Comparison of ENCODE assay signal across 8 cellular contexts in genomic region chr1:40059292-40059959, GRCh38. TPM values are rescaled to one million over a fixed set of nuclear protein-coding genes. Genes with fewer than 3 reads are reported as not detected.
DNase-seq lines count a peak whose midpoint lies in the region; ATAC-seq, FAIRE-seq and TF ChIP-seq lines count a peak whose summit lies in the region.

No MANE protein-coding gene starts in this region.

- POLR2A ChIA-PET in activated CD4-positive, alpha-beta T cell treated with anti-CD3 and anti-CD28 coated beads for 36 hours (lab: Charles Lee), result interaction anchor here (0.5 to 0.7 kb wide), 2 partner anchors 24 to 315 kb away, joined by 3 read pairs; no protein-coding TSS in a partner anchor
- POLR2A ChIA-PET in K562 (lab: Yijun Ruan, JAX), result interaction anchor here (0.6 to 6.2 kb wide), 7 partner anchors 9 to 274 kb away, joined by 3 to 64 read pairs (median 5); partner anchors contain the start of gene CAP1

- H3K36me3 Mint-ChIP-seq in activated CD4-positive, alpha-beta T cell treated with anti-CD3 and anti-CD28 coated beads for 36 hours (ENCODE audit: low read depth), result peaks cover 79% of the 10 kb centered on the region

- peaks cover 24 to 69% of the 10 kb centered on the region in 2 experiments for H3K4me1 ChIP-seq in K562 (replicated peaks in 1 of 2; ENCODE audit: control insufficient read depth in 2 of 2, insufficient read depth in 2 of 2, low read length in 2 of 2)

- DNase-seq in activated CD4-positive, alpha-beta T cell treated with anti-CD3 and anti-CD28 coated beads for 36 hours, result peak; percentile 46
- DNase-seq in activated CD4-positive, alpha-beta T cell treated with anti-CD3 and anti-CD28 coated beads for 4 hours, result no peak
- DNase-seq in NB4 (ENCODE audit: low read depth) (peak; percentile 81), K562 (ENCODE audit: extremely low read depth in 1 of 4, low spot score in 3 of 4) (peak; percentile 36 to 65 (median 46)), left colon (no peak), NCI-H82 treated with DMSO at 0.1 percent for 48 hours (lab: John Stamatoyannopoulos, UW; ENCODE audit: unreplicated experiment) (no peak), RCC 7860 (ENCODE audit: low spot score) (no peak), islet precursor cell (no peak)

- H3K79me2 ChIP-seq in K562 (ENCODE audit: control insufficient read depth, insufficient read depth, low read length), result peaks cover 69% of the 10 kb centered on the region

- in situ Hi-C loops in K562 (cut with MboI), result no loop called here

- H3K36me3 ChIP-seq in K562 (ENCODE audit: control insufficient read depth, insufficient read depth, low read length), result peaks cover 61% of the 10 kb centered on the region

- BruUV-seq in K562 (replicated peaks; lab: Mats Ljungman, UMichigan), result no TSS peak

- no peak for TF ChIP-seq POLR2A in NB4 (IDR thresholded peaks at IDR 0.05; ENCODE audit: extremely low read depth, insufficient read length)
- no peak for TF ChIP-seq POLR2A in K562 (conservative IDR thresholded peaks at IDR 0.05)

- peak overlapping the region; percentile 61 for H3K4me2 ChIP-seq in K562 (ENCODE audit: insufficient read depth, low read length)

- intact Hi-C loops in activated CD4-positive, alpha-beta T cell treated with anti-CD3 and anti-CD28 coated beads for 36 hours (cut with DNase I, micrococcal nuclease), result loop anchor here (1.0 to 5.0 kb wide), 3 partner anchors 10 to 923 kb away; partner anchors contain the start of gene CAP1 (in 1 of the 2)
- intact Hi-C loops in K562 (cut with micrococcal nuclease) (no loop called here), left colon (cut with DNase I, micrococcal nuclease) (no loop called here)

- H3K4me3 ChIP-seq in NB4 (ENCODE audit: low read depth, low read length) (peak overlapping the region; percentile 32), K562 (no peak overlapping the region)

- H3K27me3 Mint-ChIP-seq in activated CD4-positive, alpha-beta T cell treated with anti-CD3 and anti-CD28 coated beads for 36 hours, result no peaks in the 10 kb centered on the region

- FAIRE-seq in K562 (lab: Jason Lieb, UNC) (no peak), RCC 7860 (lab: Jason Lieb, UNC) (no peak)

- peak; percentile 54 for ATAC-seq in activated CD4-positive, alpha-beta T cell treated with anti-CD3 and anti-CD28 coated beads for 36 hours
- ATAC-seq in K562 (peak; percentile 65), left colon (peak; percentile 90)

- H3K9ac ChIP-seq in K562 (ENCODE audit: insufficient read depth in 1 of 2, low read depth in 2 of 2, low read length in 2 of 2), result peak overlapping the region in 1 of 2 experiments; percentile 58; a peak in 2 of 4 replicates

- WGBS in K562 (ENCODE audit: insufficient coverage, low coverage, missing lambda C conversion rate), result 2% methylated on average over 4 of the region's 4 CpGs

- H3K9me3 Mint-ChIP-seq in activated CD4-positive, alpha-beta T cell treated with anti-CD3 and anti-CD28 coated beads for 36 hours (ENCODE audit: low read depth), result peaks cover 2% of the 10 kb centered on the region

- H3K27me3 ChIP-seq in K562 (ENCODE audit: control insufficient read depth in 2 of 2, insufficient read depth in 2 of 2, low read length in 2 of 2), result no peaks in the 10 kb centered on the region; a peak in 1 of 5 replicates

- peak overlapping the region; percentile 60 for H3K4me3 Mint-ChIP-seq in activated CD4-positive, alpha-beta T cell treated with anti-CD3 and anti-CD28 coated beads for 36 hours

- H3K4me1 Mint-ChIP-seq in activated CD4-positive, alpha-beta T cell treated with anti-CD3 and anti-CD28 coated beads for 36 hours, result peaks cover 88% of the 10 kb centered on the region

- peak overlapping the region; percentile 90 for H3K27ac Mint-ChIP-seq in activated CD4-positive, alpha-beta T cell treated with anti-CD3 and anti-CD28 coated beads for 36 hours

- H4K20me1 ChIP-seq in K562 (replicated peaks; ENCODE audit: control insufficient read depth, insufficient read depth, low read length), result no peaks in the 10 kb centered on the region

- CTCF ChIA-PET in activated CD4-positive, alpha-beta T cell treated with anti-CD3 and anti-CD28 coated beads for 36 hours (lab: Charles Lee), result interaction anchor here (0.6 to 2.5 kb wide), 11 partner anchors 9 to 368 kb away, joined by 3 to 12 read pairs (median 3); partner anchors contain the start of gene HPCAL4
- CTCF ChIA-PET in K562 (lab: Yijun Ruan, JAX; ENCODE audit: low intra/inter-chr PET ratio), result no interaction called here

- TF ChIP-seq CTCF in NB4 (IDR thresholded peaks at IDR 0.05; ENCODE audit: low read depth, low read length), result peak; percentile 20
- peak; percentile 23 to 46 (median 38); a peak in 3 of 6 replicates for TF ChIP-seq CTCF in K562 (IDR thresholded peaks at IDR 0.05 in 2 of 3, conservative IDR thresholded peaks at IDR 0.05 in 1 of 3; ENCODE audit: insufficient read depth in 2 of 3, low read depth in 1 of 3, low read length in 3 of 3)

- TF ChIP-seq EP300 in K562 (IDR thresholded peaks at IDR 0.05; ENCODE audit: low read length), result peak; percentile 97

- H3K9me1 ChIP-seq in K562 (ENCODE audit: control insufficient read depth, insufficient read depth, low read length), result no peaks in the 10 kb centered on the region

- no peak overlapping the region for H2AFZ ChIP-seq in K562 (ENCODE audit: low read depth, low read length)

- peak overlapping the region; percentile 92 for H3K27ac ChIP-seq in K562 (ENCODE audit: extremely low read depth, low read depth, low read length)

- 0 out of 4 replicates have a peak, but pooled peaks of 1 of the 2 experiments have one; percentile 2 for TF ChIP-seq RAD21 in K562 (CRISPR knock-in tag; conservative IDR thresholded peaks at IDR 0.05 in 1 of 2, IDR thresholded peaks at IDR 0.05 in 1 of 2)

- no peaks in the 10 kb centered on the region for H3K9me3 ChIP-seq in K562 (replicated peaks; ENCODE audit: control insufficient read depth, insufficient read depth, low read depth, low read length)

TF ChIP-seq in K562, 482 proteins besides CTCF, POLR2A, EP300 and RAD21 (continues in another document):
- TF ChIP-seq SREBF2 (CRISPR knock-in tag; IDR thresholded peaks at IDR 0.05) (no peak), FUS (optimal IDR thresholded peaks at IDR 0.05; ENCODE audit: low read depth, low read length) (no peak), PHB (CRISPR knock-in tag; IDR thresholded peaks at IDR 0.05) (no peak), PATZ1 (CRISPR knock-in tag; IDR thresholded peaks at IDR 0.05; ENCODE audit: borderline replicate concordance) (no peak)

RNA-seq across cellular contexts. Expression of gene CAP1, which starts 18.9 kb away (rescaled TPM):
- 100 to 1,000 TPM; 527 to 553 TPM for total RNA-seq in activated CD4-positive, alpha-beta T cell treated with anti-CD3 and anti-CD28 coated beads for 36 hours
- total RNA-seq in K562 (2011; cell fraction: chromatin; rRNA removed; ENCODE audit: low replicate concordance), result 173 and 189 TPM in 2 replicates
- total RNA-seq in K562 (2011; cell fraction: nucleolus; rRNA removed), result 98.9 and 116 TPM in 2 replicates
- 132 and 136 TPM in 2 replicates for total RNA-seq in K562 (2011; cell fraction: nucleoplasm; rRNA removed)
- total RNA-seq in K562 (2014; rRNA removed) (230 and 251 TPM in 2 replicates), K562 (2014; rRNA removed; fragmentation: Illumina TruSeq; extraction: Trizol) (271 and 311 TPM in 2 replicates), K562 (2015; rRNA removed; fragmentation: Illumina TruSeq; extraction: Trizol) (270 and 271 TPM in 2 replicates), K562 (2021) (322 and 339 TPM in 2 replicates), left colon (100 to 1,000 TPM; 474 to 514 TPM)
- polyA plus RNA-seq in K562 (2011; rRNA removed) (485 and 488 TPM in 2 replicates), K562 (2014; fragmentation: Illumina TruSeq; extraction: Trizol) (310 and 337 TPM in 2 replicates), K562 (2014; fragmentation: Nextera tagmentation; extraction: Ambion mirVana) (100 to 1,000 TPM; 281 to 658 TPM), K562 (2014; rRNA removed) (269 and 277 TPM in 2 replicates)
- 203 and 329 TPM in 2 replicates for polyA plus RNA-seq in K562 (2011; cell fraction: cytosol; rRNA removed)
- 186 and 410 TPM in 2 replicates for polyA plus RNA-seq in K562 (2011; cell fraction: nucleus; rRNA removed)
- polyA plus RNA-seq in K562 (2012), result 338 and 462 TPM in 2 replicates
- 462 and 519 TPM in 2 replicates for polyA minus RNA-seq in K562 (2011; rRNA and poly(A)+ RNA removed)
- 151 and 156 TPM in 2 replicates for polyA minus RNA-seq in K562 (2011; cell fraction: cytosol; rRNA and poly(A)+ RNA removed)
- polyA minus RNA-seq in K562 (2011; cell fraction: nucleus; rRNA and poly(A)+ RNA removed), result 47.5 and 121 TPM in 2 replicates

RNA-seq across cellular contexts. Expression of gene PPT1, which starts 37.6 kb away (rescaled TPM):
- total RNA-seq in activated CD4-positive, alpha-beta T cell treated with anti-CD3 and anti-CD28 coated beads for 36 hours, result 10 to 100 TPM; 75.4 to 77.4 TPM
- 49.5 and 58.1 TPM in 2 replicates for total RNA-seq in K562 (2011; cell fraction: chromatin; rRNA removed; ENCODE audit: low replicate concordance)
- 88.6 and 90.7 TPM in 2 replicates for total RNA-seq in K562 (2011; cell fraction: nucleolus; rRNA removed)
- total RNA-seq in K562 (2011; cell fraction: nucleoplasm; rRNA removed), result 115 and 166 TPM in 2 replicates
- total RNA-seq in K562 (2014; rRNA removed) (72.2 and 83.6 TPM in 2 replicates), K562 (2014; rRNA removed; fragmentation: Illumina TruSeq; extraction: Trizol) (131 and 149 TPM in 2 replicates), K562 (2015; rRNA removed; fragmentation: Illumina TruSeq; extraction: Trizol) (143 and 151 TPM in 2 replicates), K562 (2021) (106 and 108 TPM in 2 replicates), left colon (10 to 100 TPM; 17.5 to 28.6 TPM)
- polyA plus RNA-seq in K562 (2011; rRNA removed) (115 and 145 TPM in 2 replicates), K562 (2014; fragmentation: Illumina TruSeq; extraction: Trizol) (215 and 230 TPM in 2 replicates), K562 (2014; fragmentation: Nextera tagmentation; extraction: Ambion mirVana) (100 to 1,000 TPM; 197 to 285 TPM), K562 (2014; rRNA removed) (78.7 and 90.5 TPM in 2 replicates)
- polyA plus RNA-seq in K562 (2011; cell fraction: cytosol; rRNA removed), result 69.3 and 74.9 TPM in 2 replicates
- polyA plus RNA-seq in K562 (2011; cell fraction: nucleus; rRNA removed), result 35.7 and 37.4 TPM in 2 replicates
- 106 and 119 TPM in 2 replicates for polyA plus RNA-seq in K562 (2012)
- polyA minus RNA-seq in K562 (2011; rRNA and poly(A)+ RNA removed), result 101 and 103 TPM in 2 replicates
- 40.2 and 70.7 TPM in 2 replicates for polyA minus RNA-seq in K562 (2011; cell fraction: cytosol; rRNA and poly(A)+ RNA removed)
- polyA minus RNA-seq in K562 (2011; cell fraction: nucleus; rRNA and poly(A)+ RNA removed), result 5.7 and 10.7 TPM in 2 replicates

Comparison
In these comparisons a context has a peak if more than half of its experiments do, and no peak if none do; other contexts are left out.
1. DNase-seq: peak in activated CD4-positive, alpha-beta T cell treated with anti-CD3 and anti-CD28 coated beads for 36 hours (single experiment), NB4 (single experiment) and K562 (4 of 4); none in activated CD4-positive, alpha-beta T cell treated with anti-CD3 and anti-CD28 coated beads for 4 hours (0 of 2), left colon (0 of 2), NCI-H82 treated with DMSO at 0.1 percent for 48 hours (single experiment), RCC 7860 (single experiment) and islet precursor cell (single experiment).
2. intact Hi-C loops: an anchor here in activated CD4-positive, alpha-beta T cell treated with anti-CD3 and anti-CD28 coated beads for 36 hours (1.0 to 5.0 kb wide); none called in K562 and left colon.
3. Peak in every context shown above with its lines, with median percentiles within 50 percentile points of each other: ATAC-seq.